Comparison of ENCODE assay signal across 8 cellular contexts in genomic region chr20:25309395-25310267, GRCh38.
DNase-seq lines count a peak whose midpoint lies in the region; ATAC-seq and TF ChIP-seq lines count a peak whose summit lies in the region.

No MANE protein-coding gene starts in this region.

- H3K27me3 Mint-ChIP-seq in T-cell, result no peaks in the 10 kb centered on the region

- H3K4me3 ChIP-seq in WI38 (ENCODE audit: low read depth, low read length) (peak overlapping the region; percentile 39), fibroblast of villous mesenchyme (ENCODE audit: low read depth, low read length) (peak overlapping the region; percentile 21)

- no peaks in the 10 kb centered on the region for H3K9me3 Mint-ChIP-seq in T-cell

- H3K36me3 Mint-ChIP-seq in T-cell, result peaks cover 3% of the 10 kb centered on the region

- POLR2A ChIA-PET in T-cell (lab: Charles Lee), result no interaction called here

- peak; percentile 12 for ATAC-seq in HG02970 (IDR thresholded peaks at IDR 0.05; ENCODE audit: low FRiP score, unreplicated experiment)
- peak; percentile 84 for ATAC-seq in sciatic nerve
- ATAC-seq in T-cell (replicated peaks in 1 of 4), result no peak
- ATAC-seq in HG02938 (IDR thresholded peaks at IDR 0.05; ENCODE audit: unreplicated experiment), result no peak

- no peak for TF ChIP-seq CTCF in WI38 (IDR thresholded peaks at IDR 0.05; ENCODE audit: low read depth, low read length)
- no peak for TF ChIP-seq CTCF in fibroblast of villous mesenchyme (IDR thresholded peaks at IDR 0.05; ENCODE audit: insufficient read depth, low read depth, low read length)

- H3K27ac Mint-ChIP-seq in T-cell, result peak overlapping the region in 1 of 2 donors; percentile 30

- intact Hi-C loops in sciatic nerve (cut with DNase I), result no loop called here

- DNase-seq in AG08395 (ENCODE audit: low spot score) (peak; percentile 78), fibroblast of villous mesenchyme (ENCODE audit: low read depth) (peak; percentile 86), sciatic nerve (ENCODE audit: low spot score) (peak; percentile 69), T-cell (no peak), NCI-H1092 (lab: John Stamatoyannopoulos, UW) (no peak)

- peak overlapping the region in 1 of 3 donors; percentile 77 for H3K4me3 Mint-ChIP-seq in T-cell

- peaks cover 18 to 26% (median 26%) of the 10 kb centered on the region in 3 donors for H3K4me1 Mint-ChIP-seq in T-cell

- CTCF ChIA-PET in T-cell (lab: Charles Lee), result no interaction called here

Comparison
In these comparisons a context has a peak if more than half of its experiments do, and no peak if none do; other contexts are left out.
1. DNase-seq: peak in AG08395 (single experiment), fibroblast of villous mesenchyme (single experiment) and sciatic nerve (single experiment); none in T-cell (0 of 34) and NCI-H1092 (single experiment).
2. ATAC-seq: peak in HG02970 (single experiment) and sciatic nerve (single experiment); none in T-cell (0 of 4) and HG02938 (single experiment).